ENCODE assay signal across 17 cellular contexts in the genomic region with DNA sequence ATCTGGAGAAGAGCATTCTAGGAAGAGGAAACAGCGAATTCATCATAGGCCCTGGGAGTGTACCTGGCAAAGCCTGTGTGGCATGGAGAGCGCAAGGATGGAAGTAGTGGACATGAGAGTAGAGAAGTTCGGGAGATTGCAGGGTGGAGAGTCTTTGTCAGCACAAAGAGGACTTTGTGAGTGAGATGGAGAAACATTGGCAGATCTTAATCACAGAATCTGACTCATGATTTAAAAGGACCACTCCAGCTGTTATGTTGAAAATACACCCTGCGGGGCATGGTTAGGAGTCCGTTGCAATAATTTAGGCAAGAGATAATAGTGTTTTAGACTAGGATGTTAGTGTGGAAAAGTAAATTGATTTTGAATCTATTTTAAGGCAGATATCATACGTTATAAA.
DNase-seq lines count a peak whose midpoint lies in the region; ATAC-seq lines count a peak whose summit lies in the region.
"Had no signal": no experiment of that assay in that cellular context is flagged by ENCODE, and none has a peak within 500 bp of the region (broad histone marks: within the 10 kb centered on the region; RNA-seq: fewer than 3 reads in every experiment).

No MANE protein-coding gene starts in this region.

- peak overlapping the region; percentile 9 for H3K27ac Mint-ChIP-seq in stimulated activated naive CD8-positive, alpha-beta T cell treated with anti-CD3 and anti-CD28 coated beads, Interleukin-15, Interleukin-2, amounts not matched to agents 100 ng/mL and 50 ng/mL, for 24 hours
- H3K27ac Mint-ChIP-seq in stimulated activated naive CD8-positive, alpha-beta T cell treated with anti-CD3 and anti-CD28 coated beads, Interleukin-15, amount 100 ng/mL, for 72 hours = no peak overlapping the region
- H3K27ac Mint-ChIP-seq: B cell; CD8-positive, alpha-beta T cell had no signal

- H3K36me3 Mint-ChIP-seq in stimulated activated naive CD8-positive, alpha-beta T cell treated with anti-CD3 and anti-CD28 coated beads, Interleukin-15, Interleukin-2, amounts not matched to agents 100 ng/mL and 50 ng/mL, for 24 hours (ENCODE audit: low read depth) = peaks cover 54% of the 10 kb centered on the region

- no peaks in the 10 kb centered on the region for H3K4me1 Mint-ChIP-seq in stimulated activated naive CD8-positive, alpha-beta T cell treated with anti-CD3 and anti-CD28 coated beads, Interleukin-15, Interleukin-2, amounts not matched to agents 100 ng/mL and 50 ng/mL, for 24 hours (ENCODE audit: low read depth)
- H3K4me1 Mint-ChIP-seq in stimulated activated naive CD8-positive, alpha-beta T cell treated with anti-CD3 and anti-CD28 coated beads, Interleukin-15, amount 100 ng/mL, for 72 hours = no peaks in the 10 kb centered on the region
- H3K4me1 Mint-ChIP-seq: B cell had no signal

- H3K4me3 Mint-ChIP-seq in stimulated activated naive CD8-positive, alpha-beta T cell treated with anti-CD3 and anti-CD28 coated beads, Interleukin-15, Interleukin-2, amounts not matched to agents 100 ng/mL and 50 ng/mL, for 24 hours = no peak overlapping the region
- H3K4me3 Mint-ChIP-seq in stimulated activated naive CD8-positive, alpha-beta T cell treated with anti-CD3 and anti-CD28 coated beads, Interleukin-15, amount 100 ng/mL, for 72 hours = no peak overlapping the region
- H3K4me3 Mint-ChIP-seq: B cell; CD8-positive, alpha-beta T cell had no signal

- no peaks in the 10 kb centered on the region for H3K27me3 Mint-ChIP-seq in stimulated activated naive CD8-positive, alpha-beta T cell treated with anti-CD3 and anti-CD28 coated beads, Interleukin-15, Interleukin-2, amounts not matched to agents 100 ng/mL and 50 ng/mL, for 24 hours
- no peaks in the 10 kb centered on the region for H3K27me3 Mint-ChIP-seq in stimulated activated naive CD8-positive, alpha-beta T cell treated with anti-CD3 and anti-CD28 coated beads, Interleukin-15, amount 100 ng/mL, for 72 hours
- H3K27me3 Mint-ChIP-seq: B cell had no signal

- no peaks in the 10 kb centered on the region for H3K9me3 Mint-ChIP-seq in stimulated activated naive CD8-positive, alpha-beta T cell treated with anti-CD3 and anti-CD28 coated beads, Interleukin-15, Interleukin-2, amounts not matched to agents 100 ng/mL and 50 ng/mL, for 24 hours
- H3K9me3 Mint-ChIP-seq in stimulated activated naive CD8-positive, alpha-beta T cell treated with anti-CD3 and anti-CD28 coated beads, Interleukin-15, amount 100 ng/mL, for 72 hours = no peaks in the 10 kb centered on the region

- no peak for ATAC-seq in stimulated activated naive CD8-positive, alpha-beta T cell treated with anti-CD3 and anti-CD28 coated beads, Interleukin-15, amount 100 ng/mL, for 72 hours
- no peak for ATAC-seq in HG02938 (IDR thresholded peaks at IDR 0.05; ENCODE audit: unreplicated experiment)
- no peak for ATAC-seq in GM19328 (IDR thresholded peaks at IDR 0.05; ENCODE audit: unreplicated experiment)
- ATAC-seq: CD8-positive, alpha-beta T cell had no signal

- no peak for DNase-seq in stimulated activated naive CD8-positive, alpha-beta T cell treated with anti-CD3 and anti-CD28 coated beads, Interleukin-15, amount 100 ng/mL, for 72 hours
- DNase-seq in RPMI7951 (ENCODE audit: low read depth) (peak; percentile 64), foreskin melanocyte (peak; percentile 66), GM19240 (ENCODE audit: insufficient read length, low spot score) (no peak)
- DNase-seq in stimulated activated CD4-positive, alpha-beta T cell treated with anti-CD3 and anti-CD28 coated beads, Interleukin-2, amount 100 ng/mL, for 48 hours = no peak
- DNase-seq: 8988T; Caco-2; CD8-positive, alpha-beta T cell; DMS153; DMS79; GDM1; GOT3; H7 had no signal

Comparison
In these comparisons a context has a peak if more than half of its experiments do, and no peak if none do; other contexts are left out.
1. DNase-seq: peak in RPMI7951 (single experiment) and foreskin melanocyte (single experiment); none in stimulated activated naive CD8-positive, alpha-beta T cell treated with anti-CD3 and anti-CD28 coated beads, Interleukin-15, amount 100 ng/mL, for 72 hours (0 of 2), GM19240 (single experiment) and stimulated activated CD4-positive, alpha-beta T cell treated with anti-CD3 and anti-CD28 coated beads, Interleukin-2, amount 100 ng/mL, for 48 hours (0 of 2).